In the genomic region with DNA sequence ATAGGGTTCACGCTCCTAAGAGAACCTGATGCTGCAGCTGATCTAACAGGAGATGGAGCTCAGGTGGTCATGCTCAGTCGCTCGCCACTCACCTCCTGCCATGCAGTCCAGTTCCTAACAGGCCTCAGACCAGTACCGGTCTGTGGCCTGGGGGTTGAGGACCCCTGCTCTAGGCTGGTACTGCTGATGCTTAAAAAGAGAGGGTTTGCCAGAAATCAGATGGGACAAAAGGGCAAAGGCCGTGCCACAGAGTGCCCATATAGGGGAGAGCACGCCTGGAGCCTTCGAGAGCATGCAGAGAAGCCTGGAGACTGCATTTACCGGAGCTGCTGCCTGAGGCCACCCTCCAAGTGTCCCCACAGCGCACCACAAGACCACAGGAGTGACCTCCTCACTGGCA, we compare ENCODE assay signal across 21 cellular contexts.
DNase-seq lines count a peak whose midpoint lies in the region; ATAC-seq, FAIRE-seq and TF ChIP-seq lines count a peak whose summit lies in the region.
"Had no signal": no experiment of that assay in that cellular context is flagged by ENCODE, and none has a peak within 500 bp of the region (broad histone marks: within the 10 kb centered on the region; RNA-seq: fewer than 3 reads in every experiment).

No MANE protein-coding gene starts in this region.

- no peak overlapping the region for H4K91ac ChIP-seq in H9 (ENCODE audit: insufficient read length, low read depth, low read length)

- H3K36me3 ChIP-seq in heart left ventricle: peaks cover 0 to 97% (median 83%) of the 10 kb centered on the region in 9 donors
- H3K36me3 ChIP-seq in kidney (ENCODE audit: control insufficient read depth in 1 of 2, insufficient read depth in 2 of 2, low read length in 2 of 2): peaks cover 40 to 52% of the 10 kb centered on the region in 2 donors

- no peaks in the 10 kb centered on the region for H3K79me2 ChIP-seq in H9 (ENCODE audit: insufficient read depth, low read length)

- no peak for TF ChIP-seq POLR2A in heart left ventricle (IDR thresholded peaks at IDR 0.05)

- H3K27ac ChIP-seq in heart left ventricle: no peak overlapping the region
- no peak overlapping the region for H3K27ac ChIP-seq in kidney (ENCODE audit: low read depth in 2 of 2, low read length in 2 of 2)
- H3K27ac ChIP-seq in H9 (ENCODE audit: insufficient read length, low read depth, low read length): no peak overlapping the region
- H3K27ac ChIP-seq: gastroesophageal sphincter, PC-9, SJSA1, testis had no signal

- TF ChIP-seq CTCF in heart left ventricle (IDR thresholded peaks at IDR 0.05) (no peak), kidney (IDR thresholded peaks at IDR 0.05; ENCODE audit: borderline replicate concordance, extremely low read depth, insufficient read depth) (no peak), H9 (conservative IDR thresholded peaks at IDR 0.05) (no peak)

- H2BK15ac ChIP-seq in H9 (ENCODE audit: low read depth, low read length): no peak overlapping the region

- no peaks in the 10 kb centered on the region for H4K20me1 ChIP-seq in H9 (ENCODE audit: control insufficient read depth, insufficient read depth, insufficient read length)

- WGBS in heart left ventricle, 4 donors: 92 to 95% (median 93%) methylated on average over 9 of the region's 9 CpGs
- WGBS in H9 (ENCODE audit: extremely low coverage, insufficient read length, low lambda C conversion rate): no CpG with 5 or more reads among the region's 9 CpGs

- H3K23me2 ChIP-seq in H9 (ENCODE audit: insufficient read length, low read depth, low read length, poor library complexity, severe bottlenecking): no peaks in the 10 kb centered on the region

- H3K4me3 Mint-ChIP-seq in H9: no peak overlapping the region
- H3K4me3 Mint-ChIP-seq: endodermal cell had no signal

- no peak overlapping the region for H2BK12ac ChIP-seq in H9 (ENCODE audit: insufficient read length, low read depth, low read length)

- H3K14ac ChIP-seq in H9 (ENCODE audit: insufficient read depth, low read length): no peak overlapping the region

- no peaks in the 10 kb centered on the region for H3K27me3 Mint-ChIP-seq in H9 (ENCODE audit: low read depth)

- H3K9me3 Mint-ChIP-seq in H9: peaks cover 0 to 3% of the 10 kb centered on the region in 2 experiments; a peak in 1 of 5 replicates
- H3K9me3 Mint-ChIP-seq: activated T-helper 2 cell treated with anti-CD3 and anti-CD28 coated beads, Interferon-gamma antibody, Interleukin-2, Interleukin-4, amounts not matched to agents 10 μg/mL and 5 μg/mL and 100 μg/mL, durations not matched to agents 14 hours and 24 hours and 36 hours; endodermal cell had no signal

- H3K9me3 ChIP-seq in heart left ventricle (no peaks in the 10 kb centered on the region), kidney (ENCODE audit: control insufficient read depth in 1 of 2, low read length in 2 of 2) (no peaks in the 10 kb centered on the region), H9 (ENCODE audit: control insufficient read depth, low read depth, low read length) (no peaks in the 10 kb centered on the region)
- H3K9me3 ChIP-seq: gastroesophageal sphincter, SJSA1, testis had no signal

- H3K4ac ChIP-seq in H9 (ENCODE audit: low read depth, low read length): no peak overlapping the region

- H2BK5ac ChIP-seq in H9 (ENCODE audit: insufficient read length, low read length): no peak overlapping the region

- no peak overlapping the region for H3K9ac ChIP-seq in kidney (ENCODE audit: low read length in 2 of 2)
- no peak overlapping the region for H3K9ac ChIP-seq in H9 (ENCODE audit: extremely low read depth, insufficient read length, low read length)

- no peaks in the 10 kb centered on the region for H3K4me1 Mint-ChIP-seq in H9
- H3K4me1 Mint-ChIP-seq: endodermal cell had no signal

- ATAC-seq in Right ventricle myocardium superior (ENCODE audit: poor library complexity) (no peak), heart left ventricle (no peak), GM21717 (IDR thresholded peaks at IDR 0.05; ENCODE audit: unreplicated experiment) (no peak), GM18520 (IDR thresholded peaks at IDR 0.05; ENCODE audit: unreplicated experiment) (no peak)
- ATAC-seq: gastroesophageal sphincter, HepG2 had no signal

- peak overlapping the region in 1 of 3 experiments; percentile 78; a peak in 2 of 7 replicates for H3K27ac Mint-ChIP-seq in H9
- H3K27ac Mint-ChIP-seq: activated T-helper 2 cell treated with anti-CD3 and anti-CD28 coated beads, Interferon-gamma antibody, Interleukin-2, Interleukin-4, amounts not matched to agents 10 μg/mL and 5 μg/mL and 100 μg/mL, durations not matched to agents 14 hours and 24 hours and 36 hours; endodermal cell had no signal

- intact Hi-C loops in Right ventricle myocardium superior (cut with DNase I) (no loop called here), heart left ventricle (cut with DNase I) (loop anchor here in 1 of 10 donors (10.0 kb wide), 1 partner anchor 159 kb away; no protein-coding TSS in a partner anchor), kidney (cut with DNase I) (no loop called here)

- H3K18ac ChIP-seq in H9 (ENCODE audit: insufficient read length, low read depth, low read length): no peak overlapping the region

- no peak overlapping the region for H3K4me2 ChIP-seq in H9 (ENCODE audit: insufficient read depth, insufficient read length, low read length)
- H3K4me2 ChIP-seq: PC-9 had no signal

- no peak for FAIRE-seq in kidney (lab: Jason Lieb, UNC)
- FAIRE-seq: bronchial epithelial cell, H54, HepG2 had no signal

- peak; percentile 13 for DNase-seq in Right ventricle myocardium superior
- DNase-seq in heart left ventricle: no peak
- peak; percentile 63 for DNase-seq in NCI-H510A (lab: John Stamatoyannopoulos, UW)
- DNase-seq in kidney: peak; percentile 54
- no peak for DNase-seq in H9
- DNase-seq: activated CD4-positive, alpha-beta T cell treated with anti-CD3 and anti-CD28 coated beads for 48 hours; cortex of kidney; EL; endodermal cell; islet precursor cell; NCI-H1048; PC-9; testis had no signal

- no peak overlapping the region for H3T11ph ChIP-seq in H9 (ENCODE audit: low read length)

- no peak overlapping the region for H3K56ac ChIP-seq in H9 (ENCODE audit: insufficient read length, low read depth, low read length)

- peaks cover 0 to 5% (median 0%) of the 10 kb centered on the region in 12 donors for H3K4me1 ChIP-seq in heart left ventricle
- H3K4me1 ChIP-seq in kidney (ENCODE audit: control insufficient read depth in 1 of 2, insufficient read depth in 1 of 2, low read depth in 1 of 2, low read length in 2 of 2): no peaks in the 10 kb centered on the region
- no peaks in the 10 kb centered on the region for H3K4me1 ChIP-seq in H9 (ENCODE audit: insufficient read depth, low read length)
- H3K4me1 ChIP-seq: SJSA1, testis had no signal

- no peaks in the 10 kb centered on the region for H3K27me3 ChIP-seq in heart left ventricle
- no peaks in the 10 kb centered on the region for H3K27me3 ChIP-seq in H9 (ENCODE audit: insufficient read depth, low read length)
- H3K27me3 ChIP-seq: gastroesophageal sphincter, SJSA1, testis had no signal

- no peak overlapping the region for H2AFZ ChIP-seq in H9 (ENCODE audit: low read length)
- H2AFZ ChIP-seq: PC-9 had no signal

- H3K4me3 ChIP-seq in heart left ventricle (no peak overlapping the region), kidney (ENCODE audit: low read length in 2 of 2) (no peak overlapping the region)
- H3K4me3 ChIP-seq: gastroesophageal sphincter, PC-9, SJSA1, testis had no signal

- H3K23ac ChIP-seq in H9 (ENCODE audit: insufficient read length, low read depth, low read length): no peak overlapping the region

- H2BK120ac ChIP-seq in H9 (ENCODE audit: low read depth, low read length, poor library complexity, severe bottlenecking): no peak overlapping the region

- no peak overlapping the region for H2AK5ac ChIP-seq in H9 (ENCODE audit: insufficient read length, low read length)

- no peak overlapping the region for H4K8ac ChIP-seq in H9 (replicated peaks; ENCODE audit: insufficient read length, low read depth, low read length)

- H3K79me1 ChIP-seq in H9 (ENCODE audit: insufficient read depth, low read depth, low read length, poor library complexity, severe bottlenecking): no peaks in the 10 kb centered on the region

- no peak overlapping the region for H4K5ac ChIP-seq in H9 (ENCODE audit: insufficient read length, low read depth, low read length)

- peaks cover 6 to 42% (median 29%) of the 10 kb centered on the region in 3 experiments; a peak in 6 of 7 replicates for H3K36me3 Mint-ChIP-seq in H9 (ENCODE audit: insufficient read depth in 1 of 3, low read depth in 3 of 3)

- H2BK20ac ChIP-seq in H9 (ENCODE audit: low read depth, low read length, poor library complexity, severe bottlenecking): no peak overlapping the region

Comparison
In these comparisons a context has a peak if more than half of its experiments do, and no peak if none do; other contexts are left out.
1. DNase-seq: peak in Right ventricle myocardium superior (single experiment), NCI-H510A (single experiment) and kidney (single experiment); none in heart left ventricle (0 of 5) and H9 (single experiment).